Comparison of ENCODE assay signal across 15 cellular contexts in the genomic region with DNA sequence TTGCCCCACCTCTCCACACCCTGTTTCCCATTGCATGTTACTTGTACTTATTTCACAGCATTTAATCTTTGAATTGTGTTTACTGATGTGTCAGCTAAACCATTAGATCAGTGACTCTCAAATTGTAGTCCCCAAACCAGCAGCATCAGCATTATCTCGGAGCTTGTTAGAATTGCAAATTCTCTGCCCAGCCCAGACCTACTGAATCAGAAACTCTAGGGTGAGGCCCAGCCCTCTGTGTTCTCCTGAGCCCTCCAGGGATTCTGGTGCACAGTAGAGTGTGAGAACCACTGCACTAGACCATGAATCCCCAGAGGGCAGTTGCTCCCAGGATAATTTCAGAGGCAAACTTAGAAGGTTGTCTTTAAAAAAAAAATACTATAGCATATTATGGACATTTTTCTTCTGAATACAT. TPM values are rescaled to one million over a fixed set of nuclear protein-coding genes. Genes with fewer than 3 reads are reported as not detected.
DNase-seq lines count a peak whose midpoint lies in the region; ATAC-seq and TF ChIP-seq lines count a peak whose summit lies in the region.
"Had no signal": no experiment of that assay in that cellular context is flagged by ENCODE, and none has a peak within 500 bp of the region (broad histone marks: within the 10 kb centered on the region; RNA-seq: fewer than 3 reads in every experiment).

No MANE protein-coding gene starts in this region.

- CTCF ChIA-PET in GM10248 (lab: Yijun Ruan, JAX), result interaction anchor here (0.9 to 1.3 kb wide), 3 partner anchors 17 to 32 kb away, joined by 3 read pairs; no protein-coding TSS in a partner anchor

- ATAC-seq in GM18909 (IDR thresholded peaks at IDR 0.05; ENCODE audit: poor library complexity, unreplicated experiment) (peak; percentile 80), HG02623 (IDR thresholded peaks at IDR 0.05; ENCODE audit: unreplicated experiment) (peak; percentile 56)
- ATAC-seq: SK-N-SH treated with all-trans-retinoic acid at 6 μM for 48 hours had no signal

- TF ChIP-seq CTCF in GM10248 (IDR thresholded peaks at IDR 0.05; ENCODE audit: control extremely low read depth, extremely low read depth, low read depth, missing control alignments), result no peak

- peak; percentile 49 for DNase-seq in NCI-H69 (lab: John Stamatoyannopoulos, UW)
- peak; percentile 51 for DNase-seq in renal cortical epithelial cell (ENCODE audit: low read depth)
- DNase-seq in GM10248 (ENCODE audit: extremely low spot score), result no peak
- no peak for DNase-seq in occipital lobe (lab: John Stamatoyannopoulos, UW)
- no peak for DNase-seq in MV-4-11 (lab: John Stamatoyannopoulos, UW)
- DNase-seq: activated CD4-positive, alpha-beta memory T cell treated with anti-CD3 and anti-CD28 coated beads for 36 hours; cortex of kidney; DMS 273 treated with DMSO at 0.1 percent for 48 hours; NCI-H510A; posterior cingulate gyrus; testis had no signal

- POLR2A ChIA-PET in GM10248 (lab: Yijun Ruan, JAX), result no interaction called here

RNA-seq across cellular contexts. Expression of a gene that starts 13.0 kb away (rescaled TPM):
- total RNA-seq in renal cortical epithelial cell, result 5.9 and 20.4 TPM in 2 replicates
- 6.6 TPM for total RNA-seq in occipital lobe

RNA-seq across cellular contexts. Expression of a gene that starts 45.9 kb away (rescaled TPM):
- total RNA-seq in renal cortical epithelial cell (not detected in 2 replicates), occipital lobe (not detected)
- total RNA-seq: activated CD4-positive, alpha-beta memory T cell treated with anti-CD3 and anti-CD28 coated beads for 36 hours; M059J had no signal

Comparison
In these comparisons a context has a peak if more than half of its experiments do, and no peak if none do; other contexts are left out.
1. DNase-seq: peak in NCI-H69 (single experiment) and renal cortical epithelial cell (single experiment); none in GM10248 (single experiment), occipital lobe (single experiment) and MV-4-11 (single experiment).